ENCODE assay signal across 10 cellular contexts in genomic region chr7:89738549-89738948, GRCh38.
"Had no signal": no experiment of that assay in that cellular context is flagged by ENCODE, and none has a peak within 500 bp of the region (broad histone marks: within the 10 kb centered on the region; RNA-seq: fewer than 3 reads in every experiment).

No MANE protein-coding gene starts in this region.

- H2AFZ ChIP-seq: GM23248, GM23338 had no signal

- ATAC-seq: GM23338, HCT116 had no signal

- FAIRE-seq: H54 had no signal

- DNase-seq: GM23248, GOT3, H7, H9, HCEC 1CT, HFFc6 had no signal

- H3K4me2 ChIP-seq: GM23338 had no signal

- H3K9me3 ChIP-seq: HAP-1 had no signal

- H3K4me1 ChIP-seq: HAP-1 had no signal

- H3K4me3 ChIP-seq: GM23248, GM23338, HAP-1 had no signal

- H3K36me3 ChIP-seq: HAP-1 had no signal

- H3K9ac ChIP-seq: GM23248 had no signal

- H3K27ac ChIP-seq: GM23248 had no signal
